Comparison of ENCODE assay signal across 8 cellular contexts in the genomic region with DNA sequence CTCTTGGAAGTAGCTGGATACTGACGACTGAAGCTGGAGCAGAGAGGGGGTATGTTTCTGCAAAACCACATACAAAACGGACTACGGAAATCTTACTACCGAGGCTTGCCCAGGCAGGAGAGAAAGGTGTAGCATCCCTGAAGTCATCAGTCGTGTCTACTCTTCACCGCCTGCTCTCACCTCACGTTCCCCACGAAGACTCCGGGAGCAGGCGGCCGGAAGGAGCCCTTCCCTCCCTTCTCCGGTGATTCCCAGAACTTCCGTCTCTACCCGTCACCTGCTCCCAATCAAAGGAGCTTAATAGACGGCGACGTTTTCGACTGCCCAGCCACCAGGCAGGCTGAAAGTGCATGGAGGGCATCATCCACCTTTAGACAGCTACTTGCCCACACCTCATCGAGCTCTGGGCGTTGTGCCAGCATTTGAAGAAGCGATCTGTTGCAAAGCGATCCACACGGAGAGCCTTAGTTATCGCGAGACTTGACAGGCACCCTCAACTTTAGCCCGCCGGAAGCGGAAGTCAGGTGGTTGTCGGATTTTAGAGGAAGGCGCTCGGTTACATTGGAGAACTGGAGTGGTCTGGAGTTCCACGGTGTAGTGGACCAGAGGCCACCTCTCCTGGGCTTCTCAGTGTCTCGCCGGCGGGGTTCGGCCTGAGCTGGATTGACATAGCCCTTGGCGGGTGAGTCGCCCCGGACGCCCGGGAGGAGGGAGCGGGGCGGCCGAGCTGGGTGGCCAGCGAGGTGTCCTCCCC. TPM values are rescaled to one million over a fixed set of nuclear protein-coding genes. Genes with fewer than 3 reads are reported as not detected.
DNase-seq lines count a peak whose midpoint lies in the region; ATAC-seq lines count a peak whose summit lies in the region.

A gene (plus strand): TSS at position 523 of the 754 bp plus-strand sequence. CDS start 2,809 bp downstream, outside the sequence.

- no peaks in the 10 kb centered on the region for H3K9me3 ChIP-seq in BLaER1

- H3K9me3 Mint-ChIP-seq in activated CD4-positive, alpha-beta T cell treated with anti-CD3 and anti-CD28 coated beads, Interleukin-2, amount 10 ng/mL, durations not matched to agents 7 days and 5 days, result no peaks in the 10 kb centered on the region
- H3K9me3 Mint-ChIP-seq in dendritic cell treated with granulocyte-macrophage colony-stimulating factor and Interleukin-4, amounts not matched to agents 40 ng/mL and 50 ng/mL, for 4 days, result no peaks in the 10 kb centered on the region

- no peaks in the 10 kb centered on the region for H3K27me3 ChIP-seq in BLaER1

- POLR2A ChIA-PET in activated CD4-positive, alpha-beta T cell treated with anti-CD3 and anti-CD28 coated beads, Interleukin-2, amount 10 ng/mL, durations not matched to agents 7 days and 5 days (lab: Charles Lee), result interaction anchor here (0.5 to 1.5 kb wide), 4 partner anchors 10 to 273 kb away, joined by 3 to 4 read pairs (median 4); no protein-coding TSS in a partner anchor

- DNase-seq in NCI-H526 treated with DMSO at 0.1 percent for 48 hours (lab: John Stamatoyannopoulos, UW) (peak; percentile 90), left lobe of liver (ENCODE audit: low spot score) (peak; percentile 95)
- DNase-seq in activated CD4-positive, alpha-beta T cell treated with anti-CD3 and anti-CD28 coated beads, Interleukin-2, amount 10 ng/mL, durations not matched to agents 7 days and 5 days, result peak; percentile 95
- peak; percentile 89 for DNase-seq in stimulated activated CD4-positive, alpha-beta T cell treated with anti-CD3 and anti-CD28 coated beads, Interleukin-2, amount 100 ng/mL, for 4 hours (ENCODE audit: low read depth)

- H3K9ac ChIP-seq in BLaER1, result peak within 1 kb of the TSS; percentile 85

- H4K20me1 ChIP-seq in BLaER1, result peaks cover 5% of the 10 kb centered on the region; the same call in 1 of the 2 replicates

- H3K36me3 ChIP-seq in BLaER1, result peaks cover 23% of the 10 kb centered on the region

- no peaks in the 10 kb centered on the region for H3K27me3 Mint-ChIP-seq in activated CD4-positive, alpha-beta T cell treated with anti-CD3 and anti-CD28 coated beads, Interleukin-2, amount 10 ng/mL, durations not matched to agents 7 days and 5 days
- H3K27me3 Mint-ChIP-seq in dendritic cell treated with granulocyte-macrophage colony-stimulating factor and Interleukin-4, amounts not matched to agents 40 ng/mL and 50 ng/mL, for 4 days, result no peaks in the 10 kb centered on the region

- peaks cover 20% of the 10 kb centered on the region for H3K4me1 ChIP-seq in BLaER1

- CTCF ChIA-PET in activated CD4-positive, alpha-beta T cell treated with anti-CD3 and anti-CD28 coated beads, Interleukin-2, amount 10 ng/mL, durations not matched to agents 7 days and 5 days (lab: Charles Lee), result interaction anchor here (0.7 to 3.5 kb wide), 7 partner anchors 10 to 446 kb away, joined by 3 to 13 read pairs (median 3); a partner anchor contains a TSS

- peak within 1 kb of the TSS; percentile 93 for H3K4me3 ChIP-seq in BLaER1

- H3K27ac Mint-ChIP-seq in activated CD4-positive, alpha-beta T cell treated with anti-CD3 and anti-CD28 coated beads, Interleukin-2, amount 10 ng/mL, durations not matched to agents 7 days and 5 days, result peak within 1 kb of the TSS; percentile 96
- peak within 1 kb of the TSS; percentile 95 for H3K27ac Mint-ChIP-seq in dendritic cell treated with granulocyte-macrophage colony-stimulating factor and Interleukin-4, amounts not matched to agents 40 ng/mL and 50 ng/mL, for 4 days

- peak; percentile 89 for ATAC-seq in GM19324 (IDR thresholded peaks at IDR 0.05; ENCODE audit: low FRiP score, unreplicated experiment)
- ATAC-seq in HG03469 (IDR thresholded peaks at IDR 0.05; ENCODE audit: unreplicated experiment), result peak; percentile 67
- ATAC-seq in left lobe of liver, result peak; percentile 96

- H3K27ac ChIP-seq in BLaER1, result peak within 1 kb of the TSS; percentile 84

- peak within 1 kb of the TSS; percentile 98 for H3K4me3 Mint-ChIP-seq in activated CD4-positive, alpha-beta T cell treated with anti-CD3 and anti-CD28 coated beads, Interleukin-2, amount 10 ng/mL, durations not matched to agents 7 days and 5 days
- peak within 1 kb of the TSS; percentile 94 for H3K4me3 Mint-ChIP-seq in dendritic cell treated with granulocyte-macrophage colony-stimulating factor and Interleukin-4, amounts not matched to agents 40 ng/mL and 50 ng/mL, for 4 days

- peak within 1 kb of the TSS; percentile 87 for H3K4me2 ChIP-seq in BLaER1

- H3K4me1 Mint-ChIP-seq in activated CD4-positive, alpha-beta T cell treated with anti-CD3 and anti-CD28 coated beads, Interleukin-2, amount 10 ng/mL, durations not matched to agents 7 days and 5 days, result peaks cover 29% of the 10 kb centered on the region
- H3K4me1 Mint-ChIP-seq in dendritic cell treated with granulocyte-macrophage colony-stimulating factor and Interleukin-4, amounts not matched to agents 40 ng/mL and 50 ng/mL, for 4 days (ENCODE audit: low read depth), result peaks cover 20% of the 10 kb centered on the region

- intact Hi-C loops in dendritic cell treated with granulocyte-macrophage colony-stimulating factor and Interleukin-4, amounts not matched to agents 40 ng/mL and 50 ng/mL, for 4 days (cut with micrococcal nuclease), result loop anchor here (5.0 kb wide), 4 partner anchors 34 to 174 kb away; a partner anchor contains a TSS

- H3K36me3 Mint-ChIP-seq in activated CD4-positive, alpha-beta T cell treated with anti-CD3 and anti-CD28 coated beads, Interleukin-2, amount 10 ng/mL, durations not matched to agents 7 days and 5 days (ENCODE audit: low read depth), result peaks cover 24% of the 10 kb centered on the region
- H3K36me3 Mint-ChIP-seq in dendritic cell treated with granulocyte-macrophage colony-stimulating factor and Interleukin-4, amounts not matched to agents 40 ng/mL and 50 ng/mL, for 4 days (ENCODE audit: low read depth), result peaks cover 51% of the 10 kb centered on the region

RNA-seq across cellular contexts. Expression of the gene that starts here (rescaled TPM):
- total RNA-seq in activated CD4-positive, alpha-beta T cell treated with anti-CD3 and anti-CD28 coated beads, Interleukin-2, amount 10 ng/mL, durations not matched to agents 7 days and 5 days, result 10 to 100 TPM; 23.7 to 26.5 TPM
- 9.6 TPM for total RNA-seq in left lobe of liver

Comparison
In these comparisons a context has a peak if more than half of its experiments do, and no peak if none do; other contexts are left out.
1. Peak in every context shown above with its lines: DNase-seq, ATAC-seq, H3K4me3 ChIP-seq and H3K27ac ChIP-seq.